18 cellular contexts compared by ENCODE assay signal in genomic region chr17:49633250-49633649, GRCh38. TPM values are rescaled to one million over a fixed set of nuclear protein-coding genes. Genes with fewer than 3 reads are reported as not detected.
DNase-seq lines count a peak whose midpoint lies in the region; ATAC-seq and TF ChIP-seq lines count a peak whose summit lies in the region.
"Had no signal": no experiment of that assay in that cellular context is flagged by ENCODE, and none has a peak within 500 bp of the region (broad histone marks: within the 10 kb centered on the region; RNA-seq: fewer than 3 reads in every experiment).

No MANE protein-coding gene starts in this region.

- no peak for TF ChIP-seq POLR2A in esophagus muscularis mucosa (IDR thresholded peaks at IDR 0.05; ENCODE audit: low read depth)

- no peak for TF ChIP-seq EP300 in esophagus muscularis mucosa (IDR thresholded peaks at IDR 0.05)

- H2BK5ac ChIP-seq in mesenchymal stem cell (ENCODE audit: low read depth, low read length, poor library complexity, severe bottlenecking) = no peak overlapping the region

- no peaks in the 10 kb centered on the region for H3K27me3 Mint-ChIP-seq in activated T-cell treated with anti-CD3 and anti-CD28 coated beads, Interleukin-2, amount 50 U/mL, for 24 hours

- no peak overlapping the region for H2AFZ ChIP-seq in mesenchymal stem cell (ENCODE audit: low read depth, low read length)

- 30% methylated on average over 2 of the region's 2 CpGs for WGBS in esophagus muscularis mucosa
- WGBS in mesenchymal stem cell = 69% methylated on average over 2 of the region's 2 CpGs

- peaks cover 16% of the 10 kb centered on the region for H3K79me1 ChIP-seq in mesenchymal stem cell (replicated peaks; ENCODE audit: low read length, poor library complexity, severe bottlenecking)

- no peak overlapping the region for H3K23ac ChIP-seq in mesenchymal stem cell (ENCODE audit: low read length in 2 of 2)

- H3K18ac ChIP-seq in mesenchymal stem cell (ENCODE audit: low read depth in 1 of 2, low read length in 2 of 2) = no peak overlapping the region

- no peak overlapping the region for H4K91ac ChIP-seq in mesenchymal stem cell (ENCODE audit: low read length)

- H3K4me2 ChIP-seq in mesenchymal stem cell (ENCODE audit: low read length, poor library complexity, severe bottlenecking) = no peak overlapping the region

- no peaks in the 10 kb centered on the region for H3K27me3 ChIP-seq in esophagus muscularis mucosa
- H3K27me3 ChIP-seq in mesenchymal stem cell (ENCODE audit: control insufficient read depth in 1 of 2, insufficient read depth in 1 of 2, low read length in 2 of 2) = no peaks in the 10 kb centered on the region

- ATAC-seq in HG03139 (IDR thresholded peaks at IDR 0.05; ENCODE audit: unreplicated experiment) = no peak
- ATAC-seq: esophagus mucosa, Panc1 had no signal

- H3K14ac ChIP-seq in mesenchymal stem cell (ENCODE audit: low read length in 2 of 2) = no peak overlapping the region

- DNase-seq in SK-N-MC (ENCODE audit: low read depth, low spot score) = no peak
- DNase-seq in esophagus muscularis mucosa (ENCODE audit: extremely low spot score) = no peak
- no peak for DNase-seq in mesenchymal stem cell
- no peak for DNase-seq in NCI-H2107 (lab: John Stamatoyannopoulos, UW)
- no peak for DNase-seq in NOMO-1 treated with DMSO at 0.1 percent for 48 hours (lab: John Stamatoyannopoulos, UW; ENCODE audit: unreplicated experiment)
- no peak for DNase-seq in activated T-cell treated with anti-CD3 and anti-CD28 coated beads, Interleukin-2, amount 50 U/mL, for 24 hours
- DNase-seq: activated naive CD4-positive, alpha-beta T cell; DMS153; KBM-7; NCI-H1436; NCI-H510A; nucleus accumbens; substantia nigra had no signal

- no peak overlapping the region for H3K4ac ChIP-seq in mesenchymal stem cell (ENCODE audit: low read depth in 1 of 2, low read length in 2 of 2)

- H3K4me3 Mint-ChIP-seq in activated T-cell treated with anti-CD3 and anti-CD28 coated beads, Interleukin-2, amount 50 U/mL, for 24 hours = no peak overlapping the region

- no peak overlapping the region for H2BK12ac ChIP-seq in mesenchymal stem cell (ENCODE audit: low read length in 2 of 2)

- H3K9me3 ChIP-seq in SK-N-MC (ENCODE audit: low read depth, low read length) = no peaks in the 10 kb centered on the region
- H3K9me3 ChIP-seq in esophagus muscularis mucosa = no peaks in the 10 kb centered on the region
- no peaks in the 10 kb centered on the region for H3K9me3 ChIP-seq in mesenchymal stem cell (ENCODE audit: control insufficient read depth, low read length)

- intact Hi-C loops in esophagus muscularis mucosa (cut with DNase I) = no loop called here

- peaks cover 73% of the 10 kb centered on the region for H3K4me1 Mint-ChIP-seq in activated T-cell treated with anti-CD3 and anti-CD28 coated beads, Interleukin-2, amount 50 U/mL, for 24 hours (ENCODE audit: low read depth)

- no peak overlapping the region for H2BK120ac ChIP-seq in mesenchymal stem cell (ENCODE audit: low read depth, low read length)

- no peak overlapping the region for H3K27ac Mint-ChIP-seq in activated T-cell treated with anti-CD3 and anti-CD28 coated beads, Interleukin-2, amount 50 U/mL, for 24 hours

- H3K36me3 Mint-ChIP-seq in activated T-cell treated with anti-CD3 and anti-CD28 coated beads, Interleukin-2, amount 50 U/mL, for 24 hours (ENCODE audit: low read depth) = peaks cover 35% of the 10 kb centered on the region

- H4K8ac ChIP-seq in mesenchymal stem cell (ENCODE audit: low read length) = no peak overlapping the region

- 0 out of 2 replicates have a peak overlapping the region, but pooled peaks have one; percentile 86 for H3K27ac ChIP-seq in SK-N-MC
- peak overlapping the region; percentile 57 to 93 (median 76) for H3K27ac ChIP-seq in esophagus muscularis mucosa (replicated peaks in 1 of 4)
- no peak overlapping the region for H3K27ac ChIP-seq in mesenchymal stem cell (ENCODE audit: low read length, poor library complexity, severe bottlenecking)
- H3K27ac ChIP-seq in temporal lobe (ENCODE audit: low read depth, low read length) = peak overlapping the region; percentile 27
- H3K27ac ChIP-seq: VCaP had no signal

- H3K4me3 ChIP-seq in SK-N-MC (no peak overlapping the region), esophagus muscularis mucosa (peak overlapping the region in 1 of 4 donors; percentile 9), mesenchymal stem cell (ENCODE audit: insufficient read depth in 1 of 2, low read depth in 1 of 2, low read length in 2 of 2) (no peak overlapping the region)

- H3K4me1 ChIP-seq in esophagus muscularis mucosa (peaks cover 82 to 100% (median 98%) of the 10 kb centered on the region in 4 donors), mesenchymal stem cell (ENCODE audit: control insufficient read depth, insufficient read depth, low read depth, low read length) (peaks cover 5% of the 10 kb centered on the region)

- H2BK15ac ChIP-seq in mesenchymal stem cell (ENCODE audit: low read depth, poor library complexity, severe bottlenecking) = no peak overlapping the region

- H2AK5ac ChIP-seq in mesenchymal stem cell (ENCODE audit: low read length, severe bottlenecking) = no peak overlapping the region

- no peak for TF ChIP-seq CTCF in esophagus muscularis mucosa (IDR thresholded peaks at IDR 0.05)

- H3K9me3 Mint-ChIP-seq in activated T-cell treated with anti-CD3 and anti-CD28 coated beads, Interleukin-2, amount 50 U/mL, for 24 hours = no peaks in the 10 kb centered on the region

- H3K36me3 ChIP-seq in SK-N-MC (ENCODE audit: insufficient read depth, low read length) (no peaks in the 10 kb centered on the region), esophagus muscularis mucosa (peaks cover 0 to 5% (median 0%) of the 10 kb centered on the region in 4 donors), mesenchymal stem cell (ENCODE audit: control insufficient read depth in 1 of 2, insufficient read depth in 2 of 2, low read depth in 1 of 2, low read length in 2 of 2) (no peaks in the 10 kb centered on the region)

- H3K9ac ChIP-seq in SK-N-MC (ENCODE audit: insufficient read length) = no peak overlapping the region
- peak overlapping the region; percentile 17 for H3K9ac ChIP-seq in mesenchymal stem cell (ENCODE audit: low read length)

RNA-seq across cellular contexts. Expression of gene SPOP, which starts 44.6 kb away (rescaled TPM):
- total RNA-seq in esophagus muscularis mucosa (100 to 1,000 TPM; 156 to 304 (median 185) TPM), temporal lobe (92.4 TPM)
- 33.1 TPM for polyA plus RNA-seq in mesenchymal stem cell (2013, experiment 1 of 2)
- polyA plus RNA-seq in mesenchymal stem cell (2013, experiment 2 of 2) = 34.1 TPM

RNA-seq across cellular contexts. Expression of gene NXPH3, which starts 57.6 kb away (rescaled TPM):
- total RNA-seq in esophagus muscularis mucosa (10 to 100 TPM; 12.6 to 37.8 (median 21.2) TPM), temporal lobe (9.6 TPM)
- 0.01 TPM for polyA plus RNA-seq in mesenchymal stem cell (2013, experiment 1 of 2)
- polyA plus RNA-seq in mesenchymal stem cell (2013, experiment 2 of 2) = 0.12 TPM
